8 cellular contexts compared by ENCODE assay signal in genomic region chr9:38067611-38067891, GRCh38. TPM values are rescaled to one million over a fixed set of nuclear protein-coding genes. Genes with fewer than 3 reads are reported as not detected.
A peak's percentile ranks its signal among the peaks of the same experiment; 100 is the strongest.
DNase-seq lines count a peak whose midpoint lies in the region; ATAC-seq and TF ChIP-seq lines count a peak whose summit lies in the region.

No MANE protein-coding gene starts in this region.

- H3K9me3 ChIP-seq in HUES64 (ENCODE audit: insufficient read depth, low read depth, low read length) (no peaks in the 10 kb centered on the region), mononuclear cell (ENCODE audit: low read depth, low read length) (no peaks in the 10 kb centered on the region)

- H3K79me2 ChIP-seq in ACC112 (ENCODE audit: control insufficient read depth, insufficient read depth, low read length, unreplicated experiment) = peaks cover 64% of the 10 kb centered on the region

- under 1% methylated on average over 21 of the region's 21 CpGs for WGBS in HUES64

- H3K36me3 ChIP-seq in ACC112 (ENCODE audit: insufficient read depth, low read length) (no peaks in the 10 kb centered on the region), HUES64 (ENCODE audit: insufficient read depth, low read length) (no peaks in the 10 kb centered on the region)

- no peak overlapping the region for H2AFZ ChIP-seq in ACC112 (ENCODE audit: low read length, unreplicated experiment)

- no peak for DNase-seq in choroid plexus epithelial cell (ENCODE audit: low read depth)
- no peak for DNase-seq in activated CD4-positive, CD25-positive, alpha-beta regulatory T cell (lab: John Stamatoyannopoulos, UW)

- peaks cover 38% of the 10 kb centered on the region for H3K4me1 ChIP-seq in ACC112 (ENCODE audit: control insufficient read depth, insufficient read depth, low read length, unreplicated experiment)
- H3K4me1 ChIP-seq in HUES64 (ENCODE audit: insufficient read depth, low read length) = peaks cover 31% of the 10 kb centered on the region
- H3K4me1 ChIP-seq in mononuclear cell (ENCODE audit: insufficient read depth, low read length) = peaks cover 32% of the 10 kb centered on the region

- no peaks in the 10 kb centered on the region for H3K27me3 ChIP-seq in ACC112 (ENCODE audit: insufficient read depth, low read length)
- peaks cover 15% of the 10 kb centered on the region for H3K27me3 ChIP-seq in HUES64 (ENCODE audit: insufficient read depth, low read length)
- peaks cover 14% of the 10 kb centered on the region for H3K27me3 ChIP-seq in mononuclear cell (ENCODE audit: insufficient read depth, low read length)

- peak overlapping the region; percentile 70; the same call in 1 of the 2 replicates for H3K9ac ChIP-seq in HUES64 (ENCODE audit: low read depth, low read length)

- TF ChIP-seq CTCF in choroid plexus epithelial cell (conservative IDR thresholded peaks at IDR 0.05; ENCODE audit: low read depth, low read length) = no peak

- peak overlapping the region; percentile 97 for H3K4me3 ChIP-seq in ACC112 (ENCODE audit: low read depth, low read length)
- peak overlapping the region; percentile 88 for H3K4me3 ChIP-seq in HUES64 (ENCODE audit: low read length)
- peak overlapping the region; percentile 85 for H3K4me3 ChIP-seq in choroid plexus epithelial cell (ENCODE audit: low read depth, low read length)
- H3K4me3 ChIP-seq in mononuclear cell (ENCODE audit: low read length) = peak overlapping the region; percentile 55

- ATAC-seq in esophagus mucosa (no peak), HG02588 (IDR thresholded peaks at IDR 0.05; ENCODE audit: unreplicated experiment) (no peak), GM18858 (IDR thresholded peaks at IDR 0.05; ENCODE audit: unreplicated experiment) (no peak)

- H3K27ac ChIP-seq in ACC112 (ENCODE audit: low read depth, low read length) (peak overlapping the region; percentile 52; the same call in 1 of the 2 replicates), HUES64 (ENCODE audit: low read depth, low read length) (no peak overlapping the region)

RNA-seq across cellular contexts. Expression of gene SHB, which starts 1.5 kb away (rescaled TPM):
- 7.3 TPM for polyA plus RNA-seq in HUES64 (2013, experiment 1 of 2)
- polyA plus RNA-seq in HUES64 (2013, experiment 2 of 2) = 6.7 TPM
- total RNA-seq in mononuclear cell (5.2 TPM), esophagus mucosa (34.0 TPM)
